18 cellular contexts compared by ENCODE assay signal in the genomic region with DNA sequence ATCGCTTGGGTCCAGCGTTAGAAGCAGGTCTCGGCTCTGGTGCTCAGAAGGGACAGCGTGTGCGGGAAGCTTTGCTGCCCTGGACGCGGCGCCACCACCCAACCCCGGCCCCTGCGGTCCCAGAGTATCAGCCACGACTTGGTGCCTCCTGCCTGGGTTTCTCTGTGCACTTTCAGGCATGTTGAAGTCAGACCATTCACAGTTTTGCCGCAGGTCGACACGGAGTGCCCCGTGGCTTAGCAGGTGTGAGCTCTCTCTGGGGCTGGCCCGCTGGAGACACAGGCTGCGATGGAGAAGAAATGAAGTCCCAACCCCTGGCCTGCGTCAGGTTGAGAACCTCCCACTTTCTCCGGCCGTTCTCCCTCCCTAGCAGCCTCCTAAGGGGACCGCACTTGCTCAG.
DNase-seq lines count a peak whose midpoint lies in the region; ATAC-seq and TF ChIP-seq lines count a peak whose summit lies in the region.
"Had no signal": no experiment of that assay in that cellular context is flagged by ENCODE, and none has a peak within 500 bp of the region (broad histone marks: within the 10 kb centered on the region; RNA-seq: fewer than 3 reads in every experiment).

No MANE protein-coding gene starts in this region.

- CTCF ChIA-PET in GM10248 (lab: Yijun Ruan, JAX), result no interaction called here

- TF ChIP-seq CTCF in GM10248 (IDR thresholded peaks at IDR 0.05; ENCODE audit: control extremely low read depth, extremely low read depth, low read depth, missing control alignments) (no peak), lower lobe of right lung (IDR thresholded peaks at IDR 0.05) (no peak)

- peak; percentile 6 for DNase-seq in GM10248 (ENCODE audit: extremely low spot score)
- peak; percentile 42 for DNase-seq in RPMI8226
- peak; percentile 30 for DNase-seq in lower lobe of right lung
- DNase-seq in stimulated activated CD8-positive, alpha-beta memory T cell treated with anti-CD3 and anti-CD28 coated beads, Interleukin-4, amount 100 ng/mL, for 48 hours, result peak; percentile 6
- no peak for DNase-seq in activated naive CD4-positive, alpha-beta T cell treated with anti-CD3 and anti-CD28 coated beads, Interleukin-2, amount 50 U/mL, for 72 hours (ENCODE audit: low spot score in 2 of 2)
- no peak for DNase-seq in NOMO-1 treated with DMSO at 0.1 percent for 48 hours (lab: John Stamatoyannopoulos, UW; ENCODE audit: unreplicated experiment)
- no peak for DNase-seq in activated T-cell treated with anti-CD3 and anti-CD28 coated beads for 4 hours
- DNase-seq: C1 segment of cervical spinal cord, DMS 273 treated with DMSO at 0.1 percent for 48 hours, GDM1, GOT3, KG1, NCI-H1092, NCI-H146, NCI-H2081, NCI-H774, PC-9 had no signal

- H3K36me3 ChIP-seq in lower lobe of right lung, result no peaks in the 10 kb centered on the region

- ATAC-seq in lower lobe of right lung (no peak), HG02973 (IDR thresholded peaks at IDR 0.05; ENCODE audit: unreplicated experiment) (no peak)
- no peak for ATAC-seq in activated naive CD4-positive, alpha-beta T cell treated with anti-CD3 and anti-CD28 coated beads, Interleukin-2, amount 50 U/mL, for 72 hours

- H3K9me3 ChIP-seq in lower lobe of right lung, result no peaks in the 10 kb centered on the region

- H3K27ac ChIP-seq in lower lobe of right lung, result no peak overlapping the region
- H3K27ac ChIP-seq: PC-9 had no signal

- H3K27ac Mint-ChIP-seq in activated naive CD4-positive, alpha-beta T cell treated with anti-CD3 and anti-CD28 coated beads, Interleukin-2, amount 50 U/mL, for 72 hours, result no peak overlapping the region

- H3K4me3 ChIP-seq in lower lobe of right lung, result no peak overlapping the region
- H3K4me3 ChIP-seq: PC-9 had no signal

- H3K9me3 Mint-ChIP-seq in activated naive CD4-positive, alpha-beta T cell treated with anti-CD3 and anti-CD28 coated beads, Interleukin-2, amount 50 U/mL, for 72 hours, result no peaks in the 10 kb centered on the region

- H3K4me1 ChIP-seq in lower lobe of right lung, result no peaks in the 10 kb centered on the region

- no peaks in the 10 kb centered on the region for H3K36me3 Mint-ChIP-seq in activated naive CD4-positive, alpha-beta T cell treated with anti-CD3 and anti-CD28 coated beads, Interleukin-2, amount 50 U/mL, for 72 hours

- peaks cover 11% of the 10 kb centered on the region for H3K27me3 ChIP-seq in lower lobe of right lung (ENCODE audit: low read depth)

- POLR2A ChIA-PET in GM10248 (lab: Yijun Ruan, JAX), result no interaction called here

- intact Hi-C loops in lower lobe of right lung (cut with DNase I), result no loop called here

Comparison
In these comparisons a context has a peak if more than half of its experiments do, and no peak if none do; other contexts are left out.
1. DNase-seq: peak in GM10248 (single experiment), RPMI8226 (single experiment), lower lobe of right lung (single experiment) and stimulated activated CD8-positive, alpha-beta memory T cell treated with anti-CD3 and anti-CD28 coated beads, Interleukin-4, amount 100 ng/mL, for 48 hours (single experiment); none in activated naive CD4-positive, alpha-beta T cell treated with anti-CD3 and anti-CD28 coated beads, Interleukin-2, amount 50 U/mL, for 72 hours (0 of 2), NOMO-1 treated with DMSO at 0.1 percent for 48 hours (single experiment) and activated T-cell treated with anti-CD3 and anti-CD28 coated beads for 4 hours (single experiment).